18 cellular contexts compared by ENCODE assay signal in the genomic region with DNA sequence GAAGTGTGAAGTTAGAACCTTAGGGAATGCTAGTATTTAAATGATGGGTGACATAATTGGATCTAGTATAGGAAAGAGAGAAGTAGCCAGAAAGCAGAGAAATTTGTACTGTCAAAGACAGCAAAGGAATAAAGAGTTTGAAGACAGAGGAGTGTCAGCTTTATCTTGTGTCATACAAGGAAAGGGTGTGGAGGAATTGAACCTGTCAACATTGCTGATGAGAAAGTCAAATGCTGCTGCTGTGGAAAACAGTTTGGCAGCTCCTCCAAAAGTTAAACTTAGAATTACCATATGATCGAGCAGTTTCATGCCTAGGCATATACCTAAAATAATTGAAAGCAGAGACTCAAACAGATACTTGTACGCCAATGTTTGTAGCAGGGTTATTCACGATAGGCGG.
"Had no signal": no experiment of that assay in that cellular context is flagged by ENCODE, and none has a peak within 500 bp of the region (broad histone marks: within the 10 kb centered on the region; RNA-seq: fewer than 3 reads in every experiment).

No MANE protein-coding gene starts in this region.

- ATAC-seq: activated CD4-positive, alpha-beta T cell treated with anti-CD3 and anti-CD28 coated beads for 36 hours; activated T-cell treated with anti-CD3 and anti-CD28 coated beads, Interleukin-2, amount 50 U/mL, for 4 hours; SK-N-SH treated with all-trans-retinoic acid at 6 μM for 48 hours; stimulated activated naive CD8-positive, alpha-beta T cell treated with anti-CD3 and anti-CD28 coated beads, Interleukin-15, Interleukin-2, amounts not matched to agents 100 U/mL and 50 U/mL, for 24 hours had no signal

- H3K4me3 ChIP-seq: tibial artery had no signal

- H3K27ac ChIP-seq: tibial artery had no signal

- H3K27me3 ChIP-seq: tibial artery had no signal

- H3K4me1 ChIP-seq: tibial artery had no signal

- H3K4me3 Mint-ChIP-seq: activated CD4-positive, alpha-beta T cell treated with anti-CD3 and anti-CD28 coated beads for 36 hours; activated naive CD4-positive, alpha-beta T cell treated with anti-CD3 and anti-CD28 coated beads, Interleukin-2, amount 10 ng/mL, durations not matched to agents 7 days and 5 days; activated T-cell treated with anti-CD3 and anti-CD28 coated beads, Interleukin-2, amount 50 U/mL, for 4 hours; immature natural killer cell; memory B cell; T-helper 2 cell treated with Interferon-gamma antibody and Interleukin-4, amounts not matched to agents 5 μg/mL and 100 μg/mL, for 36 hours had no signal

- H3K27me3 Mint-ChIP-seq: activated CD4-positive, alpha-beta T cell treated with anti-CD3 and anti-CD28 coated beads for 36 hours; activated naive CD4-positive, alpha-beta T cell treated with anti-CD3 and anti-CD28 coated beads, Interleukin-2, amount 10 ng/mL, durations not matched to agents 7 days and 5 days; memory B cell had no signal

- DNase-seq: activated CD4-positive, alpha-beta T cell treated with anti-CD3 and anti-CD28 coated beads for 36 hours; activated CD4-positive, alpha-beta T cell treated with anti-CD3 and anti-CD28 coated beads, Interleukin-2, amount 50 U/mL, for 48 hours; activated CD8-positive, alpha-beta memory T cell treated with anti-CD3 and anti-CD28 coated beads, Interleukin-2, amount 50 U/mL, for 48 hours; activated effector memory CD4-positive, alpha-beta T cell treated with anti-CD3 and anti-CD28 coated beads, Interleukin-2, amount 50 U/mL, for 16 hours; activated naive CD4-positive, alpha-beta T cell treated with anti-CD3 and anti-CD28 coated beads, Interleukin-2, amount 10 ng/mL, durations not matched to agents 7 days and 5 days; activated T-cell treated with anti-CD3 and anti-CD28 coated beads, Interleukin-2, amount 50 U/mL, for 4 hours; amygdala; foreskin fibroblast; immature natural killer cell; nucleus accumbens; retina; stimulated activated CD4-positive, alpha-beta T cell treated with anti-CD3 and anti-CD28 coated beads, Interleukin-4, amount 100 ng/mL, for 24 hours; stimulated activated naive CD8-positive, alpha-beta T cell treated with anti-CD3 and anti-CD28 coated beads, Interleukin-15, Interleukin-2, amounts not matched to agents 100 U/mL and 50 U/mL, for 24 hours; substantia nigra; tibial artery had no signal

- H3K9me3 ChIP-seq: tibial artery had no signal

- H3K9me3 Mint-ChIP-seq: activated naive CD4-positive, alpha-beta T cell treated with anti-CD3 and anti-CD28 coated beads, Interleukin-2, amount 10 ng/mL, durations not matched to agents 7 days and 5 days; activated T-cell treated with anti-CD3 and anti-CD28 coated beads, Interleukin-2, amount 50 U/mL, for 4 hours; immature natural killer cell; memory B cell; T-helper 2 cell treated with Interferon-gamma antibody and Interleukin-4, amounts not matched to agents 5 μg/mL and 100 μg/mL, for 36 hours had no signal

- H3K4me1 Mint-ChIP-seq: activated naive CD4-positive, alpha-beta T cell treated with anti-CD3 and anti-CD28 coated beads, Interleukin-2, amount 10 ng/mL, durations not matched to agents 7 days and 5 days; memory B cell had no signal

- H3K27ac Mint-ChIP-seq: activated CD4-positive, alpha-beta T cell treated with anti-CD3 and anti-CD28 coated beads for 36 hours; activated naive CD4-positive, alpha-beta T cell treated with anti-CD3 and anti-CD28 coated beads, Interleukin-2, amount 10 ng/mL, durations not matched to agents 7 days and 5 days; T-helper 2 cell treated with Interferon-gamma antibody and Interleukin-4, amounts not matched to agents 5 μg/mL and 100 μg/mL, for 36 hours had no signal
